ENCODE assay signal across 14 cellular contexts in genomic region chr1:197787623-197788536, GRCh38. TPM values are rescaled to one million over a fixed set of nuclear protein-coding genes. Genes with fewer than 3 reads are reported as not detected.
DNase-seq lines count a peak whose midpoint lies in the region; ATAC-seq and TF ChIP-seq lines count a peak whose summit lies in the region.
"Had no signal": no experiment of that assay in that cellular context is flagged by ENCODE, and none has a peak within 500 bp of the region (broad histone marks: within the 10 kb centered on the region; RNA-seq: fewer than 3 reads in every experiment).

No MANE protein-coding gene starts in this region.

- POLR2A ChIA-PET in IMR-90 (lab: Charles Lee; ENCODE audit: unreplicated experiment), result no interaction called here
- POLR2A ChIA-PET in naive thymus-derived CD4-positive, alpha-beta T cell (lab: Charles Lee), result no interaction called here

- no peaks in the 10 kb centered on the region for H3K4me1 Mint-ChIP-seq in activated T-helper 17 cell treated with anti-CD3 and anti-CD28 coated beads, Interleukin-2, amount 50 U/mL, for 72 hours
- H3K4me1 Mint-ChIP-seq in naive thymus-derived CD4-positive, alpha-beta T cell, result peaks cover 0 to 3% (median 0%) of the 10 kb centered on the region in 7 donors

- 0 out of 4 replicates have a peak, but pooled peaks cover 0 to 13% of the 10 kb centered on the region in 2 experiments for H3K79me1 ChIP-seq in IMR-90 (ENCODE audit: low read depth in 1 of 2, low read length in 2 of 2)

- no CpG with 5 or more reads among the region's 7 CpGs for WGBS in IMR-90 (ENCODE audit: extremely low coverage in 2 of 2, insufficient read length in 1 of 2), 2 experiments

- H3K27ac Mint-ChIP-seq in activated T-helper 17 cell treated with anti-CD3 and anti-CD28 coated beads, Interleukin-2, amount 50 U/mL, for 72 hours, result no peak overlapping the region
- no peak overlapping the region for H3K27ac Mint-ChIP-seq in naive thymus-derived CD4-positive, alpha-beta T cell

- H2BK120ac ChIP-seq in IMR-90 (ENCODE audit: low read depth, low read length), result peak overlapping the region; percentile 100

- peak overlapping the region; percentile 93 for H4K91ac ChIP-seq in IMR-90 (ENCODE audit: insufficient read depth, low read depth, low read length)

- TF ChIP-seq RAD21 in IMR-90 (IDR thresholded peaks at IDR 0.05; ENCODE audit: low read length), result no peak

- H2AK9ac ChIP-seq in IMR-90 (replicated peaks; ENCODE audit: low read depth, low read length, poor library complexity), result peak overlapping the region; percentile 47

- intact Hi-C loops in IMR-90 (cut with micrococcal nuclease), result no loop called here
- intact Hi-C loops in naive thymus-derived CD4-positive, alpha-beta T cell (cut with micrococcal nuclease), result no loop called here

- CTCF ChIA-PET in IMR-90 (lab: Yijun Ruan, JAX), result interaction anchor here (0.6 kb wide), 1 partner anchor 78 kb away, joined by 4 read pairs; no protein-coding TSS in a partner anchor
- CTCF ChIA-PET in naive thymus-derived CD4-positive, alpha-beta T cell (lab: Charles Lee), result no interaction called here

- H3K56ac ChIP-seq in IMR-90 (ENCODE audit: extremely low read depth, insufficient read depth, low read length), result no peak overlapping the region

- no peak for TF ChIP-seq CTCF in IMR-90 (conservative IDR thresholded peaks at IDR 0.05; ENCODE audit: low read depth, low read length)

- H4K8ac ChIP-seq in IMR-90 (ENCODE audit: low read depth in 2 of 2, low read length in 2 of 2), result peak overlapping the region; percentile 41 to 75; a peak in 3 of 4 replicates

- H2BK15ac ChIP-seq in IMR-90 (ENCODE audit: low read depth, low read length), result peak overlapping the region; percentile 69; the same call in 2 of the 3 replicates

- peak overlapping the region; percentile 75; the same call in 1 of the 2 replicates for H2AK5ac ChIP-seq in IMR-90 (ENCODE audit: low read depth, low read length)

- H4K5ac ChIP-seq in IMR-90 (ENCODE audit: low read depth, low read length), result peak overlapping the region; percentile 25

- peak overlapping the region; percentile 85 for H3K23ac ChIP-seq in IMR-90 (ENCODE audit: low read depth, low read length)

- peaks cover 24% of the 10 kb centered on the region for H3K4me1 ChIP-seq in IMR-90 (ENCODE audit: control insufficient read depth, insufficient read depth, low read length)
- no peaks in the 10 kb centered on the region for H3K4me1 ChIP-seq in naive thymus-derived CD4-positive, alpha-beta T cell (ENCODE audit: control insufficient read depth in 2 of 2, insufficient read depth in 2 of 2, low read length in 2 of 2)

- no peaks in the 10 kb centered on the region for H4K20me1 ChIP-seq in IMR-90 (ENCODE audit: insufficient read depth, low read length)

- peak overlapping the region; percentile 42; the same call in 1 of the 2 replicates for H3K27ac ChIP-seq in IMR-90 (ENCODE audit: insufficient read depth, low read length)
- H3K27ac ChIP-seq in naive thymus-derived CD4-positive, alpha-beta T cell (ENCODE audit: low read depth, low read length), result no peak overlapping the region
- H3K27ac ChIP-seq: SK-N-MC had no signal

- H3K36me3 Mint-ChIP-seq in activated T-helper 17 cell treated with anti-CD3 and anti-CD28 coated beads, Interleukin-2, amount 50 U/mL, for 72 hours (ENCODE audit: low read depth), result no peaks in the 10 kb centered on the region
- H3K36me3 Mint-ChIP-seq in naive thymus-derived CD4-positive, alpha-beta T cell, result no peaks in the 10 kb centered on the region

- H3K4ac ChIP-seq in IMR-90 (ENCODE audit: low read depth, low read length), result peak overlapping the region; percentile 88

- in situ Hi-C loops in IMR-90 (cut with MboI; ENCODE audit: low sequenced_read_pairs), result no loop called here

- peak overlapping the region; percentile 99 for H2BK20ac ChIP-seq in IMR-90 (ENCODE audit: low read depth, low read length)

- H3K18ac ChIP-seq in IMR-90 (ENCODE audit: low read depth, low read length), result peak overlapping the region; percentile 40

- H2BK5ac ChIP-seq in IMR-90 (ENCODE audit: low read depth, low read length, poor library complexity, severe bottlenecking), result peak overlapping the region; percentile 77

- H3K9ac ChIP-seq in IMR-90 (ENCODE audit: low read depth, low read length), result no peak overlapping the region

- H3K4me2 ChIP-seq in IMR-90 (ENCODE audit: low read depth, low read length), result no peak overlapping the region

- H3K36me3 ChIP-seq in IMR-90 (ENCODE audit: control insufficient read depth, insufficient read depth, low read length), result no peaks in the 10 kb centered on the region
- no peaks in the 10 kb centered on the region for H3K36me3 ChIP-seq in naive thymus-derived CD4-positive, alpha-beta T cell (ENCODE audit: control insufficient read depth in 2 of 3, insufficient read depth in 3 of 3, low read length in 3 of 3)

- TF ChIP-seq POLR2A in IMR-90 (IDR thresholded peaks at IDR 0.05; ENCODE audit: low read depth, low read length) (no peak), GM18505 (IDR thresholded peaks at IDR 0.05; ENCODE audit: borderline replicate concordance, extremely low read depth, insufficient read depth, insufficient read length) (no peak)

- H3K9me3 Mint-ChIP-seq in activated T-helper 17 cell treated with anti-CD3 and anti-CD28 coated beads, Interleukin-2, amount 50 U/mL, for 72 hours, result no peaks in the 10 kb centered on the region
- H3K9me3 Mint-ChIP-seq in naive thymus-derived CD4-positive, alpha-beta T cell, result peaks cover 0 to 1% (median 0%) of the 10 kb centered on the region in 11 donors

- dilution Hi-C loops in IMR-90 (cut with HindIII; ENCODE audit: low sequenced_read_pairs, unreplicated experiment), result no loop called here

- H3K9me1 ChIP-seq in IMR-90 (ENCODE audit: insufficient read depth, low read length), result peaks cover 23% of the 10 kb centered on the region

- no peak overlapping the region for H3K4me3 Mint-ChIP-seq in activated T-helper 17 cell treated with anti-CD3 and anti-CD28 coated beads, Interleukin-2, amount 50 U/mL, for 72 hours
- H3K4me3 Mint-ChIP-seq in naive thymus-derived CD4-positive, alpha-beta T cell, result no peak overlapping the region

- H3K14ac ChIP-seq in IMR-90 (replicated peaks; ENCODE audit: low read depth, low read length), result peak overlapping the region; percentile 62

- no peaks in the 10 kb centered on the region for H3K9me3 ChIP-seq in IMR-90 (ENCODE audit: control insufficient read depth, insufficient read depth, low read length)
- H3K9me3 ChIP-seq in naive thymus-derived CD4-positive, alpha-beta T cell (ENCODE audit: control insufficient read depth in 2 of 3, low read length in 3 of 3), result no peaks in the 10 kb centered on the region

- no peaks in the 10 kb centered on the region for H3K27me3 Mint-ChIP-seq in activated T-helper 17 cell treated with anti-CD3 and anti-CD28 coated beads, Interleukin-2, amount 50 U/mL, for 72 hours
- no peaks in the 10 kb centered on the region for H3K27me3 Mint-ChIP-seq in naive thymus-derived CD4-positive, alpha-beta T cell

- no TSS peak for BruUV-seq in IMR-90 (replicated peaks; lab: Mats Ljungman, UMichigan)

- no peak for ATAC-seq in IMR-90 (ENCODE audit: low read depth)
- ATAC-seq in activated T-helper 17 cell treated with anti-CD3 and anti-CD28 coated beads, Interleukin-2, amount 50 U/mL, for 72 hours (replicated peaks), result peak; percentile 18
- peak; percentile 18 for ATAC-seq in naive thymus-derived CD4-positive, alpha-beta T cell
- peak; percentile 9 for ATAC-seq in stimulated activated naive CD8-positive, alpha-beta T cell treated with anti-CD3 and anti-CD28 coated beads, Interleukin-15, Interleukin-2, amounts not matched to agents 100 U/mL and 50 U/mL, for 24 hours
- no peak for ATAC-seq in GM18505 (IDR thresholded peaks at IDR 0.05; ENCODE audit: unreplicated experiment)

- no peak overlapping the region for H3K4me3 ChIP-seq in IMR-90 (ENCODE audit: insufficient read depth, low read depth, low read length)
- H3K4me3 ChIP-seq in naive thymus-derived CD4-positive, alpha-beta T cell (ENCODE audit: low read length), result no peak overlapping the region
- H3K4me3 ChIP-seq: SK-N-MC had no signal

- H3K27me3 ChIP-seq in IMR-90 (ENCODE audit: control insufficient read depth, insufficient read depth, low read length), result no peaks in the 10 kb centered on the region
- no peaks in the 10 kb centered on the region for H3K27me3 ChIP-seq in naive thymus-derived CD4-positive, alpha-beta T cell (ENCODE audit: control insufficient read depth in 2 of 2, insufficient read depth in 2 of 2, low read length in 2 of 2)

- DNase-seq in IMR-90 (no peak), activated T-cell treated with anti-CD3 and anti-CD28 coated beads for 4 hours (no peak), T-helper 9 cell (no peak), pons (ENCODE audit: low spot score) (no peak)
- no peak for DNase-seq in naive thymus-derived CD4-positive, alpha-beta T cell
- no peak for DNase-seq in stimulated activated naive CD8-positive, alpha-beta T cell treated with anti-CD3 and anti-CD28 coated beads, Interleukin-15, Interleukin-2, amounts not matched to agents 100 U/mL and 50 U/mL, for 24 hours
- DNase-seq: ACHN, C1 segment of cervical spinal cord, DMS79, NCI-H1694 treated with DMSO at 0.1 percent for 48 hours, SHP77 had no signal

- peak overlapping the region; percentile 50 for H2AFZ ChIP-seq in IMR-90 (replicated peaks; ENCODE audit: low read length, poor library complexity)

TF ChIP-seq in IMR-90, 13 proteins besides CTCF, POLR2A, EP300 and RAD21:
- TF ChIP-seq MAFK (IDR thresholded peaks at IDR 0.05; ENCODE audit: low read depth, low read length) (no peak), FOS (IDR thresholded peaks at IDR 0.05; ENCODE audit: low read depth, low read length) (no peak), MAZ (IDR thresholded peaks at IDR 0.05; ENCODE audit: borderline replicate concordance, low read depth, low read length) (no peak), CEBPB (IDR thresholded peaks at IDR 0.05; ENCODE audit: low read depth, low read length) (no peak), NFE2L2 (IDR thresholded peaks at IDR 0.05; ENCODE audit: low read depth, low read length) (no peak)

RNA-seq across cellular contexts. Expression of gene DENND1B, which starts 12.6 kb away (rescaled TPM):
- 24.2 and 26.1 TPM in 2 replicates for total RNA-seq in IMR-90 (2012; rRNA removed)
- 3.6 and 4.0 TPM in 2 replicates for polyA plus RNA-seq in IMR-90 (2012; rRNA removed)
- 0.86 and 1.1 TPM in 2 replicates for polyA plus RNA-seq in IMR-90 (2012; cell fraction: cytosol; rRNA removed)
- 1.2 and 9.7 TPM in 2 replicates for polyA plus RNA-seq in IMR-90 (2012; cell fraction: nucleus; rRNA removed; ENCODE audit: low replicate concordance)
- total RNA-seq in activated T-helper 17 cell treated with anti-CD3 and anti-CD28 coated beads, Interleukin-2, amount 50 U/mL, for 72 hours, result 10 to 100 TPM; 12.2 to 17.1 TPM
- 10 to 100 TPM; 14.2 to 28.7 (median 23.2) TPM for total RNA-seq in naive thymus-derived CD4-positive, alpha-beta T cell
- 1 to 10 TPM; 7.3 to 8.7 TPM for polyA plus RNA-seq in naive thymus-derived CD4-positive, alpha-beta T cell

Comparison
In these comparisons a context has a peak if more than half of its experiments do, and no peak if none do; other contexts are left out.
1. ATAC-seq: peak in activated T-helper 17 cell treated with anti-CD3 and anti-CD28 coated beads, Interleukin-2, amount 50 U/mL, for 72 hours (single experiment), naive thymus-derived CD4-positive, alpha-beta T cell (single experiment) and stimulated activated naive CD8-positive, alpha-beta T cell treated with anti-CD3 and anti-CD28 coated beads, Interleukin-15, Interleukin-2, amounts not matched to agents 100 U/mL and 50 U/mL, for 24 hours (single experiment); none in IMR-90 (single experiment) and GM18505 (single experiment).